In genomic region chr6:166626177-166627038, GRCh38 we compare ENCODE assay signal across 8 cellular contexts. TPM values are rescaled to one million over a fixed set of nuclear protein-coding genes. Genes with fewer than 3 reads are reported as not detected.
DNase-seq lines count a peak whose midpoint lies in the region; ATAC-seq and TF ChIP-seq lines count a peak whose summit lies in the region.

No MANE protein-coding gene starts in this region.

- intact Hi-C loops in prostate gland (cut with DNase I), result loop anchor here (5.0 to 10.0 kb wide), 3 partner anchors 69 to 244 kb away; partner anchors contain the start of gene MPC1

- TF ChIP-seq CTCF in cardiac muscle cell (IDR thresholded peaks at IDR 0.05; ENCODE audit: low read depth, low read length) (no peak), prostate gland (IDR thresholded peaks at IDR 0.05) (no peak)

- H3K27ac ChIP-seq in cardiac muscle cell (no peak overlapping the region), prostate gland (peak overlapping the region; percentile 79 to 85)

- H3K9me3 Mint-ChIP-seq in activated naive CD4-positive, alpha-beta T cell treated with anti-CD3 and anti-CD28 coated beads, Interleukin-2, amount 10 ng/mL, durations not matched to agents 7 days and 5 days, result no peaks in the 10 kb centered on the region

- peak overlapping the region; percentile 75 for H3K4me3 Mint-ChIP-seq in activated naive CD4-positive, alpha-beta T cell treated with anti-CD3 and anti-CD28 coated beads, Interleukin-2, amount 10 ng/mL, durations not matched to agents 7 days and 5 days

- ATAC-seq in HG02763 (IDR thresholded peaks at IDR 0.05; ENCODE audit: unreplicated experiment) (peak; percentile 0), GM19463 (IDR thresholded peaks at IDR 0.05; ENCODE audit: unreplicated experiment) (no peak), GM21360 (IDR thresholded peaks at IDR 0.05; ENCODE audit: unreplicated experiment) (no peak)

- H3K36me3 Mint-ChIP-seq in activated naive CD4-positive, alpha-beta T cell treated with anti-CD3 and anti-CD28 coated beads, Interleukin-2, amount 10 ng/mL, durations not matched to agents 7 days and 5 days, result no peaks in the 10 kb centered on the region

- H3K27me3 ChIP-seq in cardiac muscle cell, result peaks cover 39% of the 10 kb centered on the region
- no peaks in the 10 kb centered on the region for H3K27me3 ChIP-seq in prostate gland (replicated peaks; ENCODE audit: insufficient read depth)

- no peak for TF ChIP-seq POLR2A in prostate gland (IDR thresholded peaks at IDR 0.05)

- peaks cover 73% of the 10 kb centered on the region for H3K27me3 Mint-ChIP-seq in activated naive CD4-positive, alpha-beta T cell treated with anti-CD3 and anti-CD28 coated beads, Interleukin-2, amount 10 ng/mL, durations not matched to agents 7 days and 5 days

- H3K36me3 ChIP-seq in cardiac muscle cell, result no peaks in the 10 kb centered on the region
- no peaks in the 10 kb centered on the region for H3K36me3 ChIP-seq in prostate gland

- H3K9me3 ChIP-seq in cardiac muscle cell (ENCODE audit: low read depth) (no peaks in the 10 kb centered on the region), prostate gland (no peaks in the 10 kb centered on the region)

- CTCF ChIA-PET in activated naive CD4-positive, alpha-beta T cell treated with anti-CD3 and anti-CD28 coated beads, Interleukin-2, amount 10 ng/mL, durations not matched to agents 7 days and 5 days (lab: Charles Lee), result interaction anchor here (0.6 to 0.9 kb wide), 2 partner anchors 112 to 367 kb away, joined by 3 read pairs; no protein-coding TSS in a partner anchor

- no peaks in the 10 kb centered on the region for H3K4me1 ChIP-seq in cardiac muscle cell (ENCODE audit: low read depth)
- peaks cover 9% of the 10 kb centered on the region for H3K4me1 ChIP-seq in prostate gland (replicated peaks)

- DNase-seq in ELF-1 (ENCODE audit: low read depth, low spot score) (peak; percentile 53), NCI-H524 treated with DMSO at 0.1 percent for 48 hours (lab: John Stamatoyannopoulos, UW) (peak; percentile 8), cardiac muscle cell (ENCODE audit: low read depth in 1 of 2, low spot score in 1 of 2) (peak; percentile 58 to 66), prostate gland (ENCODE audit: low spot score) (no peak)
- peak; percentile 51 for DNase-seq in activated naive CD4-positive, alpha-beta T cell treated with anti-CD3 and anti-CD28 coated beads, Interleukin-2, amount 10 ng/mL, durations not matched to agents 7 days and 5 days

- H3K4me3 ChIP-seq in cardiac muscle cell (peak overlapping the region; percentile 74), prostate gland (peak overlapping the region; percentile 81 to 96)

- no peak overlapping the region for H3K27ac Mint-ChIP-seq in activated naive CD4-positive, alpha-beta T cell treated with anti-CD3 and anti-CD28 coated beads, Interleukin-2, amount 10 ng/mL, durations not matched to agents 7 days and 5 days

- WGBS in prostate gland, result under 1% methylated on average over 52 of the region's 67 CpGs

- H3K4me1 Mint-ChIP-seq in activated naive CD4-positive, alpha-beta T cell treated with anti-CD3 and anti-CD28 coated beads, Interleukin-2, amount 10 ng/mL, durations not matched to agents 7 days and 5 days, result peaks cover 27% of the 10 kb centered on the region

RNA-seq across cellular contexts. Expression of gene RPS6KA2, which starts 0.6 kb away (rescaled TPM):
- 24.0 and 26.4 TPM in 2 replicates for total RNA-seq in cardiac muscle cell
- 19.2 and 19.3 TPM in 2 replicates for polyA plus RNA-seq in cardiac muscle cell
- total RNA-seq in prostate gland, result 10 to 100 TPM; 32.2 to 44.3 TPM

RNA-seq across cellular contexts. Expression of gene RAMACL, which starts 39.9 kb away (rescaled TPM):
- total RNA-seq in cardiac muscle cell (0.14 and 0.45 TPM in 2 replicates), prostate gland (1 to 10 TPM in 1 of 2 donors, under 1 TPM in 1; 0.68 to 1.1 TPM)
- polyA plus RNA-seq in cardiac muscle cell, result 0.10 and 0.44 TPM in 2 replicates
